ENCODE assay signal across 9 cellular contexts in the genomic region with DNA sequence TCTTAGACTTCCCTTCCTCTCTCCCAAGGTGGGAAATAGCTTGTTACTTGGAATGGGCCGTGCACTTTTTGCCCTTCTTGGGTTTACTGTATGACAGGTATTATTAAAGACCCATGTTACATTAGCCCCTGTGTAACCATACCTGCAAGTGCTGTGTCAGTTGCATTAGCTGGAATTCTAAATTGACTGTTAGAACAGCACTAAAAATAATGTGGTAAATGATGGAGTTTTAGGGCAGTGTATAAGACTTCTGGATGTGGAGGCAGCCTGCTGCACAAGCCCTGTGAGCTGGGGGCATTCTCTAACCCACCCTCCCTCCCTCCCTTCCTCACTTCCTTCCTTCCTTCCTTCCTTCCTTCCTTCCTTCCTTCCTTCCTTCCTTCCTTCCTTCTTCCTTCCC. TPM values are rescaled to one million over a fixed set of nuclear protein-coding genes. Genes with fewer than 3 reads are reported as not detected.
"Had no signal": no experiment of that assay in that cellular context is flagged by ENCODE, and none has a peak within 500 bp of the region (broad histone marks: within the 10 kb centered on the region; RNA-seq: fewer than 3 reads in every experiment).

No MANE protein-coding gene starts in this region.

- DNase-seq: IMR-90, KBM-7, KG1 had no signal

- H3K4me3 Mint-ChIP-seq: IgD-negative memory B cell had no signal

- H3K36me3 Mint-ChIP-seq: IgD-negative memory B cell had no signal

- H3K27me3 Mint-ChIP-seq: IgD-negative memory B cell had no signal

- H3K4me3 ChIP-seq: K562 had no signal

- H3K4me1 Mint-ChIP-seq: IgD-negative memory B cell had no signal

- ATAC-seq: HepG2 had no signal

- H3K27ac ChIP-seq: HL-60 had no signal

RNA-seq across cellular contexts. Expression of gene GALNT17, which starts 52.7 kb away (rescaled TPM):
- total RNA-seq: HepG2, HT-29, HT1080, IMR-90, K562 had no signal
- polyA plus RNA-seq: HepG2, IgD-negative memory B cell, IMR-90, K562 had no signal
